Comparison of ENCODE assay signal across 25 cellular contexts in the genomic region with DNA sequence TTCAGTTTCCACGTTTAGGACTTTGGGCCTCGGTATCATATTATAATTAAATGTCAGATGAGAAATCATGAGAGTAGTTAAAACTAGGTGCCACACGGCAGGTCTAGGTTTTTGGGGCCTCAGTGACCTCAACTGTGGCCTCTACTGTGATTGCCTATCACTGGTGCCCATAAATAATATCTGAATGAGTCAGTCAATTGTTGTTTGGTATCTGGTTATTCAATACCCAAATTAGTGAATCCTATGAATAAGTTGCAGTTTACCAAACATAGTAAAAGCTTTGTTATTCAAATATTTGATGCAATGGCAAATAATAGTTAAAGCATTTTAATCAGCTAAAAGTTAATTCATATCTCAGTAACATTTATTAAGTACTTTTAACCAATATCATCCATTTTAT.
A peak's percentile ranks its signal among the peaks of the same experiment; 100 is the strongest.
DNase-seq lines count a peak whose midpoint lies in the region; TF ChIP-seq lines count a peak whose summit lies in the region.
"Had no signal": no experiment of that assay in that cellular context is flagged by ENCODE, and none has a peak within 500 bp of the region (broad histone marks: within the 10 kb centered on the region; RNA-seq: fewer than 3 reads in every experiment).

No MANE protein-coding gene starts in this region.

- H3K27ac ChIP-seq in mammary epithelial cell (ENCODE audit: insufficient read depth, low read depth, low read length): no peak overlapping the region
- H3K27ac ChIP-seq in neural cell (ENCODE audit: low read length): no peak overlapping the region
- H3K27ac ChIP-seq: BLaER1, brain microvascular endothelial cell, upper lobe of right lung had no signal

- no peak for TF ChIP-seq EP300 in neural cell (conservative IDR thresholded peaks at IDR 0.05; ENCODE audit: poor library complexity, severe bottlenecking)

- WGBS in mammary epithelial cell (ENCODE audit: low coverage, missing lambda C conversion rate): 97% methylated on average over 3 of the region's 3 CpGs

- H3F3A ChIP-seq in neural cell (ENCODE audit: insufficient read depth, low read length, poor library complexity, severe bottlenecking): no peaks in the 10 kb centered on the region

- BruUV-seq in MCF 10A (replicated peaks; lab: Mats Ljungman, UMichigan) (no TSS peak), mammary epithelial cell (replicated peaks; lab: Mats Ljungman, UMichigan) (no TSS peak)

- H3K4me3 ChIP-seq in mammary epithelial cell (replicated peaks in 1 of 3; ENCODE audit: insufficient read depth in 1 of 3, low read depth in 2 of 3, low read length in 3 of 3) (no peak overlapping the region), neural cell (ENCODE audit: low read length) (peak overlapping the region; percentile 5)
- H3K4me3 ChIP-seq: BLaER1, upper lobe of right lung had no signal

- H3K9ac ChIP-seq in mammary epithelial cell (ENCODE audit: insufficient read depth, low read length) (no peak overlapping the region), neural cell (ENCODE audit: low read length) (no peak overlapping the region)
- H3K9ac ChIP-seq: BLaER1 had no signal

- TF ChIP-seq RAD21 in neural cell (conservative IDR thresholded peaks at IDR 0.05): no peak

- CTCF ChIA-PET in MCF 10A (lab: Yijun Ruan, JAX): interaction anchor here (1.5 kb wide), 1 partner anchor 11 kb away, joined by 7 read pairs; no protein-coding TSS in a partner anchor
- CTCF ChIA-PET in mammary epithelial cell (lab: Charles Lee; ENCODE audit: low non-redundant PET): no interaction called here

- in situ Hi-C loops in mammary epithelial cell (cut with MboI; ENCODE audit: low sequenced_read_pairs in 2 of 2): loop anchor here (25.0 kb wide), 2 partner anchors 554 to 579 kb away; no protein-coding TSS in a partner anchor
- in situ Hi-C loops in ACHN (cut with HindIII; ENCODE audit: low pct_ligation_motif_present, low pct_unique_long_range_greater_than_20kb, low sequenced_read_pairs): no loop called here

- H3K36me3 Mint-ChIP-seq in MCF 10A (ENCODE audit: insufficient read depth, unreplicated experiment): no peaks in the 10 kb centered on the region
- H3K36me3 Mint-ChIP-seq in brain: no peaks in the 10 kb centered on the region

- peaks cover 38% of the 10 kb centered on the region for H3K4me1 ChIP-seq in mammary epithelial cell (ENCODE audit: insufficient read depth, low read length)
- H3K4me1 ChIP-seq: upper lobe of right lung had no signal

- no peak for DNase-seq in MCF 10A (ENCODE audit: unreplicated experiment)
- no peak for DNase-seq in mammary epithelial cell
- no peak for DNase-seq in activated CD8-positive, alpha-beta memory T cell treated with anti-CD3 and anti-CD28 coated beads, Interleukin-2, amount 50 U/mL, for 4 hours
- DNase-seq in ACHN: no peak
- DNase-seq in SK-N-DZ (ENCODE audit: low spot score): no peak
- no peak for DNase-seq in GOT3 (lab: John Stamatoyannopoulos, UW)
- DNase-seq: activated CD4-positive, alpha-beta memory T cell treated with anti-CD3 and anti-CD28 coated beads, Interleukin-2, amount 10 ng/mL, durations not matched to agents 7 days and 5 days; activated gamma-delta T cell treated with Interleukin-2 at 50 U/mL for 16 hours; activated naive CD8-positive, alpha-beta T cell treated with anti-CD3 and anti-CD28 coated beads, Interleukin-2, amount 50 U/mL, for 24 hours; brain microvascular endothelial cell; DND-41; H7; left ventricle myocardium superior; NCI-H1105; NCI-H2081; NCI-H226; NCI-H774; OCI-M1; upper lobe of right lung had no signal

- H3K9me3 Mint-ChIP-seq in MCF 10A (ENCODE audit: unreplicated experiment) (no peaks in the 10 kb centered on the region), brain (no peaks in the 10 kb centered on the region)
- H3K9me3 Mint-ChIP-seq: activated CD4-positive, alpha-beta memory T cell treated with anti-CD3 and anti-CD28 coated beads, Interleukin-2, amount 10 ng/mL, durations not matched to agents 7 days and 5 days; dendritic cell treated with granulocyte-macrophage colony-stimulating factor and Interleukin-4, amounts not matched to agents 40 ng/mL and 50 ng/mL, for 4 days; nephron had no signal

- peak overlapping the region; percentile 96 for H3K27ac Mint-ChIP-seq in MCF 10A (ENCODE audit: low read depth, unreplicated experiment)
- H3K27ac Mint-ChIP-seq in brain: peak overlapping the region in 4 of 5 experiments; percentile 21 to 88 (median 80)
- H3K27ac Mint-ChIP-seq: activated CD4-positive, alpha-beta memory T cell treated with anti-CD3 and anti-CD28 coated beads, Interleukin-2, amount 10 ng/mL, durations not matched to agents 7 days and 5 days; activated naive CD8-positive, alpha-beta T cell treated with anti-CD3 and anti-CD28 coated beads, Interleukin-2, amount 50 U/mL, for 24 hours; dendritic cell treated with granulocyte-macrophage colony-stimulating factor and Interleukin-4, amounts not matched to agents 40 ng/mL and 50 ng/mL, for 4 days; progenitor cell of endocrine pancreas had no signal

- POLR2A ChIA-PET in MCF 10A (lab: Yijun Ruan, JAX): interaction anchor here (0.6 to 1.3 kb wide), 6 partner anchors 10 to 283 kb away, joined by 3 to 7 read pairs (median 3); partner anchors contain the start of gene PPP3CA

- H3K27me3 Mint-ChIP-seq in MCF 10A (ENCODE audit: insufficient read depth, unreplicated experiment) (no peaks in the 10 kb centered on the region), brain (peaks cover 3% of the 10 kb centered on the region)
- H3K27me3 Mint-ChIP-seq: activated CD4-positive, alpha-beta memory T cell treated with anti-CD3 and anti-CD28 coated beads, Interleukin-2, amount 10 ng/mL, durations not matched to agents 7 days and 5 days; activated naive CD8-positive, alpha-beta T cell treated with anti-CD3 and anti-CD28 coated beads, Interleukin-2, amount 50 U/mL, for 24 hours; dendritic cell treated with granulocyte-macrophage colony-stimulating factor and Interleukin-4, amounts not matched to agents 40 ng/mL and 50 ng/mL, for 4 days had no signal

- no peaks in the 10 kb centered on the region for H3K9me3 ChIP-seq in mammary epithelial cell (replicated peaks; ENCODE audit: insufficient read depth, low read length)
- no peaks in the 10 kb centered on the region for H3K9me3 ChIP-seq in neural cell (ENCODE audit: low read length)
- H3K9me3 ChIP-seq: BLaER1, upper lobe of right lung had no signal

- H3K27me3 ChIP-seq in mammary epithelial cell (ENCODE audit: insufficient read depth, low read length) (no peaks in the 10 kb centered on the region), neural cell (ENCODE audit: insufficient read depth, low read depth, low read length) (no peaks in the 10 kb centered on the region)
- H3K27me3 ChIP-seq: BLaER1, brain microvascular endothelial cell, upper lobe of right lung had no signal

- H3K4me3 Mint-ChIP-seq in MCF 10A (ENCODE audit: unreplicated experiment) (no peak overlapping the region), brain (peak overlapping the region in 2 of 5 experiments; percentile 15 to 53)
- H3K4me3 Mint-ChIP-seq: activated CD4-positive, alpha-beta memory T cell treated with anti-CD3 and anti-CD28 coated beads, Interleukin-2, amount 10 ng/mL, durations not matched to agents 7 days and 5 days; activated naive CD8-positive, alpha-beta T cell treated with anti-CD3 and anti-CD28 coated beads, Interleukin-2, amount 50 U/mL, for 24 hours; dendritic cell treated with granulocyte-macrophage colony-stimulating factor and Interleukin-4, amounts not matched to agents 40 ng/mL and 50 ng/mL, for 4 days; nephron had no signal

- H2AFZ ChIP-seq in mammary epithelial cell (ENCODE audit: low read depth, low read length) (no peak overlapping the region), neural cell (ENCODE audit: low read depth, low read length) (no peak overlapping the region)

- H3K9me2 ChIP-seq in neural cell (ENCODE audit: insufficient read depth, low read length): no peaks in the 10 kb centered on the region

- H3K79me2 ChIP-seq in mammary epithelial cell (ENCODE audit: insufficient read depth, low read length) (peaks cover 59% of the 10 kb centered on the region), neural cell (replicated peaks; ENCODE audit: insufficient read depth, low read length) (no peaks in the 10 kb centered on the region)

- H4K20me1 ChIP-seq in mammary epithelial cell (ENCODE audit: insufficient read depth, low read length) (no peaks in the 10 kb centered on the region), neural cell (ENCODE audit: insufficient read depth) (no peaks in the 10 kb centered on the region)
- H4K20me1 ChIP-seq: BLaER1 had no signal

- TF ChIP-seq CTCF in MCF 10A (IDR thresholded peaks at IDR 0.05; ENCODE audit: unreplicated experiment) (no peak), mammary epithelial cell (conservative IDR thresholded peaks at IDR 0.05 in 1 of 2, IDR thresholded peaks at IDR 0.05 in 1 of 2; ENCODE audit: extremely low read depth in 1 of 2, insufficient read depth in 1 of 2, low read depth in 1 of 2, low read length in 2 of 2) (no peak), brain (conservative IDR thresholded peaks at IDR 0.05) (no peak), neural cell (IDR thresholded peaks at IDR 0.05; ENCODE audit: poor library complexity, severe bottlenecking) (no peak)

- peaks cover 49% of the 10 kb centered on the region for H3K4me1 Mint-ChIP-seq in MCF 10A (ENCODE audit: insufficient read depth, unreplicated experiment)
- H3K4me1 Mint-ChIP-seq in brain: peaks cover 63% of the 10 kb centered on the region

- dilution Hi-C loops in mammary epithelial cell (cut with HindIII; ENCODE audit: low sequenced_read_pairs): no loop called here

- intact Hi-C loops in MCF 10A (cut with micrococcal nuclease) (loop anchor here (5.0 kb wide), 2 partner anchors 136 to 736 kb away; no protein-coding TSS in a partner anchor), mammary epithelial cell (cut with micrococcal nuclease) (no loop called here)

- no peak overlapping the region for H3K4me2 ChIP-seq in mammary epithelial cell (ENCODE audit: insufficient read depth, low read depth, low read length)
- peak overlapping the region; percentile 3 for H3K4me2 ChIP-seq in neural cell (ENCODE audit: low read length)
- H3K4me2 ChIP-seq: BLaER1 had no signal

- H3K36me3 ChIP-seq in mammary epithelial cell (ENCODE audit: insufficient read depth, low read length) (no peaks in the 10 kb centered on the region), neural cell (ENCODE audit: insufficient read depth, low read length) (no peaks in the 10 kb centered on the region)
- H3K36me3 ChIP-seq: BLaER1, brain microvascular endothelial cell, upper lobe of right lung had no signal

TF ChIP-seq in neural cell, 6 proteins besides CTCF, POLR2A, EP300 and RAD21 (continues in another document):
- TF ChIP-seq EZH2 (IDR thresholded peaks at IDR 0.05; ENCODE audit: borderline replicate concordance, insufficient read depth, low read length, poor library complexity, severe bottlenecking) (no peak), MXI1 (conservative IDR thresholded peaks at IDR 0.05; ENCODE audit: poor library complexity, severe bottlenecking) (no peak)
